ENCODE assay signal across 8 cellular contexts in the genomic region with DNA sequence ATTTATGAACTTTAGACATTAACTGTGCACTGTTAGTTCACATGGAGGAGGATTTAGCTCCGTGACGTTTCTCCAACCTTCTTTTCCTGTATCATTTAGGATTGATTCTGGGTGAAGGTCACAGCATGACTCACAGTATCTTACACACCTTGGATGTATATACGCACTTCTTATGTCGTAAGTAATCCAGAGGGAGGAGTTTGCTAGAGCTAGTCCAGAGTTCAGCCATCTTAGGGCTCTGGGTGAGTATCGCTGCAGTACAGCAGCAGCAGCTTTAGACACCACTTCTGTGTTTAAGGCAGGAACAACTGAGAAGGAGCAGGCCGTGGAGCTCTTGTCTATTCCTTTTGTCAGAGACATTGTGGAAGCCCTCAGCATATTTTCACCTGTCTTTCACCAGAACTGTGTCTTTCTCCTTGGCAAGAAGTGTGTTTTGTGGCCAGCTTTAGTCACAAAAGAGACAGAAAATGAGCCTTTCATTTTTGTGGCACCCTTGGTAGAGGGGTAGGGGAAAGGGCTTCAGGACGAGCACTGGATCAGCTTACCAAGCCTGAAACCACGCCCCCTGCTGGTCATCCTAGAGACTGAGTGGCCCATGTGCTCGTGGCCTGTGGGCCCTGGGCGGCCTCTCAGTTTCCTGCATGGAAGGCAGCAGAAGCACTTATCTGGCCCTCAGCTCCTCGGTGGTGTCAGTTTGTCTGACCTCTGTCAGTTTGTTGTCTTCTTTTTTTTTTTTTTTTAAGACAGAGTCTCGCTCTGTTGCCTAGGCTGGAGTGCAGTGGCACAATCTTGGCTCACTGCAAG.
DNase-seq lines count a peak whose midpoint lies in the region; ATAC-seq and TF ChIP-seq lines count a peak whose summit lies in the region.

No MANE protein-coding gene starts in this region.

- TF ChIP-seq CTCF in LNCaP clone FGC (IDR thresholded peaks at IDR 0.05; ENCODE audit: control insufficient read depth, extremely low read depth, insufficient read depth), result peak; percentile 72
- TF ChIP-seq CTCF in astrocyte of the cerebellum (IDR thresholded peaks at IDR 0.05; ENCODE audit: low read depth, low read length, missing control alignments), result peak; percentile 78

- DNase-seq in EH (ENCODE audit: low read depth) (peak; percentile 66), LNCaP clone FGC (ENCODE audit: low read depth) (no peak), T-helper 22 cell (ENCODE audit: low read depth) (peak; percentile 47), astrocyte of the cerebellum (ENCODE audit: low read depth) (peak; percentile 37), iPS-NIHi11 (ENCODE audit: low spot score) (peak; percentile 84)
- peak; percentile 31 to 63 for DNase-seq in stimulated activated CD4-positive, alpha-beta T cell treated with anti-CD3 and anti-CD28 coated beads, Interleukin-1b, Interleukin-23, amount 100 ng/mL, for 1 hour (ENCODE audit: low read depth in 2 of 2)

- H3K4me3 ChIP-seq in LNCaP clone FGC (ENCODE audit: low read depth, low read length) (no peak overlapping the region), astrocyte of the cerebellum (ENCODE audit: low read depth, low read length) (no peak overlapping the region)

- no peak for ATAC-seq in HG03469 (IDR thresholded peaks at IDR 0.05; ENCODE audit: unreplicated experiment)
- ATAC-seq in HG03354 (IDR thresholded peaks at IDR 0.05; ENCODE audit: poor library complexity, severe bottlenecking, unreplicated experiment), result no peak

- in situ Hi-C loops in astrocyte of the cerebellum (cut with HindIII; ENCODE audit: low sequenced_read_pairs), result loop anchor here (5.0 kb wide), 1 partner anchor 94 kb away; no protein-coding TSS in a partner anchor
